ENCODE assay signal across 23 cellular contexts in the genomic region with DNA sequence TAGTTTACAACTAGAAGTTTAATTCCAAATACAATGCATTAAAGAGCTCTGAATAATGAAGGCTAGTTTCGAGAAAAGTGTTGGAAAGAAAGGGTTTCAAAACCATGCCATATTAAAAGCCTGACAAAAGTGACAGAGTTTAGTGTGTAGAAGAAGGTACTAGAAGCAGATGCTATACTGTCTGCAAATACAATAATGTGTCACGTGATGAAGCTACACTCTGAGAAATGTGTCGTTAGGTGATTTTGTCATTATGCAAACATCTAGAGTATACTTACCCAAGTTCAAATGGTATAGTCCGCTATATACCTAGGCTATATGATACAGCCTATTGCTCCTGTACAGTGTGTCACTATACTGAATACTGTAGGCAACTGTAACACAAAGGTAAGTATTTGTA.
"Had no signal": no experiment of that assay in that cellular context is flagged by ENCODE, and none has a peak within 500 bp of the region (broad histone marks: within the 10 kb centered on the region; RNA-seq: fewer than 3 reads in every experiment).

No MANE protein-coding gene starts in this region.

- DNase-seq: natural killer cell; occipital lobe; ovary; posterior cingulate gyrus; psoas muscle; right cardiac atrium; spleen; stimulated activated CD4-positive, alpha-beta T cell treated with anti-CD3 and anti-CD28 coated beads, Interleukin-12 subunit alpha, Interleukin-12 subunit beta, amount 100 ng/mL, for 4 hours; stimulated activated CD4-positive, alpha-beta T cell treated with anti-CD3 and anti-CD28 coated beads, Interleukin-1b, Interleukin-23, amount 100 ng/mL, for 48 hours; stimulated activated CD4-positive, alpha-beta T cell treated with anti-CD3 and anti-CD28 coated beads, Interleukin-4, amount 100 ng/mL, for 1 hour; stimulated activated CD4-positive, alpha-beta T cell treated with anti-CD3 and anti-CD28 coated beads, Interleukin-4, amount 100 ng/mL, for 4 hours; stimulated activated CD8-positive, alpha-beta memory T cell treated with anti-CD3 and anti-CD28 coated beads, Interleukin-4, amount 100 ng/mL, for 48 hours; stimulated activated naive CD4-positive, alpha-beta T cell; stimulated activated naive CD8-positive, alpha-beta T cell treated with anti-CD3 and anti-CD28 coated beads, Interleukin-15, amount 100 ng/mL, for 72 hours; stimulated activated naive CD8-positive, alpha-beta T cell treated with anti-CD3 and anti-CD28 coated beads, Interleukin-15, Interleukin-2, amounts not matched to agents 100 U/mL and 50 U/mL, for 24 hours; substantia nigra; testis; tibial artery; transverse colon; upper lobe of right lung; uterus had no signal

- ATAC-seq: natural killer cell; psoas muscle; right cardiac atrium; sciatic nerve; stimulated activated memory B cell treated with anti-CD40 and anti-IgM and Interleukin-4, amounts not matched to agents 10 μg/mL and 1 μg/mL and 100 μg/mL, for 72 hours; stimulated activated naive CD8-positive, alpha-beta T cell treated with anti-CD3 and anti-CD28 coated beads, Interleukin-15, amount 100 ng/mL, for 72 hours; stimulated activated naive CD8-positive, alpha-beta T cell treated with anti-CD3 and anti-CD28 coated beads, Interleukin-15, Interleukin-2, amounts not matched to agents 100 U/mL and 50 U/mL, for 24 hours; upper lobe of right lung had no signal
